In the genomic region with DNA sequence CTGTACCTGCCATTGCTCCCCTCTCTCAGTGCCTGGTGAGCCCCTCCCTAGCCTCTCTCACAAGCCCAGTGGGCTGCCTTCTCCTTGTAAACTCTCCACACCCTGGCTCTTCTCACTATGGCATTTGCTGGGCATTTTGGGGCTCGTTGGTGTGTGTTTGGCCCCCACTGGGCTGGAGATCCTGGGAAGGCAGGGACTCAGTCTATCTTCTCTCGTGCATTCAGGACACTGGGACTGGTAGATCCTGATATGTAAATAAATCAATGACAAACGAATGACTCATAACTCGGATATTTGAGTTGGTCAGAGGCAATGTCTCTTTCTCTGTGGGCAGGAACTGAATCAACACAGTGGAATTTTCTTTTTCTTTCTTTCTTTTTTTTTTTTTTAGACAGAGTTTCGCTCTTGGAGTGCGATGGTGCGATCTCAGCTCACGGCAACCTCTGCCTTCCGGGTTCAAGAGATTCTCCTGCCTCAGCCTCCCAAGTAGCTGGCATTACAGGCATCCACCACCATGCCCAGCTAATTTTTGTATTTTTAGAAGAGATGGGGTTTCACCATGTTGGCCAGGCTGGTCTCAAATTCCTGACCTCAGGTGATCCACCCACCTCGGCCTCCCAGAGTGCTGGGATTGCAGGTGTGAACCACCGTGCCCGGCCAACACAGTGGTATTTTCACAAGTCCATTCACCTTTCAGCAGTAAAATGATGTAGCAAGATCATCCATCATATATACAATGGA, we compare ENCODE assay signal across 10 cellular contexts.
DNase-seq lines count a peak whose midpoint lies in the region; ATAC-seq and TF ChIP-seq lines count a peak whose summit lies in the region.
"Had no signal": no experiment of that assay in that cellular context is flagged by ENCODE, and none has a peak within 500 bp of the region (broad histone marks: within the 10 kb centered on the region; RNA-seq: fewer than 3 reads in every experiment).

No MANE protein-coding gene starts in this region.

- H4K20me1 ChIP-seq in PC-3 (ENCODE audit: low read length), result no peaks in the 10 kb centered on the region

- peak overlapping the region; percentile 57 for H3K9ac ChIP-seq in PC-3 (ENCODE audit: low read length)

- no peaks in the 10 kb centered on the region for H3K79me2 ChIP-seq in PC-3 (ENCODE audit: low read length)

- H3K4me2 ChIP-seq in PC-3 (ENCODE audit: low read length), result peak overlapping the region; percentile 77

- no peaks in the 10 kb centered on the region for H3K9me2 ChIP-seq in PC-3 (replicated peaks; ENCODE audit: low read length)

- peak overlapping the region; percentile 43; the same call in 1 of the 2 replicates for H3K4me3 ChIP-seq in PC-3 (ENCODE audit: low read length)
- no peak overlapping the region for H3K4me3 ChIP-seq in naive thymus-derived CD4-positive, alpha-beta T cell (ENCODE audit: low read length)

- H3K4me1 Mint-ChIP-seq in Calu3 (ENCODE audit: low read depth, unreplicated experiment), result peaks cover 41% of the 10 kb centered on the region
- peaks cover 0 to 5% (median 4%) of the 10 kb centered on the region in 7 donors for H3K4me1 Mint-ChIP-seq in naive thymus-derived CD4-positive, alpha-beta T cell

- H3K27me3 ChIP-seq in PC-3 (ENCODE audit: low read length), result no peaks in the 10 kb centered on the region
- H3K27me3 ChIP-seq in naive thymus-derived CD4-positive, alpha-beta T cell (ENCODE audit: control insufficient read depth in 2 of 2, insufficient read depth in 2 of 2, low read length in 2 of 2), result no peaks in the 10 kb centered on the region

- peaks cover 17% of the 10 kb centered on the region for H3K4me1 ChIP-seq in PC-3 (ENCODE audit: insufficient read depth, low read length)
- H3K4me1 ChIP-seq in naive thymus-derived CD4-positive, alpha-beta T cell (ENCODE audit: control insufficient read depth in 2 of 2, insufficient read depth in 2 of 2, low read length in 2 of 2), result no peaks in the 10 kb centered on the region

- ATAC-seq in PC-3, result peak; percentile 92
- ATAC-seq in naive thymus-derived CD4-positive, alpha-beta T cell, result no peak

- intact Hi-C loops in Calu3 (cut with micrococcal nuclease; ENCODE audit: unreplicated experiment) (no loop called here), PC-3 (cut with micrococcal nuclease) (loop anchor here (1.0 to 10.0 kb wide), 2 partner anchors 35 to 392 kb away; no protein-coding TSS in a partner anchor)
- intact Hi-C loops in naive thymus-derived CD4-positive, alpha-beta T cell (cut with micrococcal nuclease), result no loop called here

- no peaks in the 10 kb centered on the region for H3K9me3 ChIP-seq in PC-3 (ENCODE audit: low read length)
- H3K9me3 ChIP-seq in naive thymus-derived CD4-positive, alpha-beta T cell (ENCODE audit: control insufficient read depth in 2 of 3, low read length in 3 of 3), result no peaks in the 10 kb centered on the region

- TF ChIP-seq CTCF in Calu3 (IDR thresholded peaks at IDR 0.05; ENCODE audit: unreplicated experiment), result no peak
- no peak for TF ChIP-seq CTCF in PC-3 (conservative IDR thresholded peaks at IDR 0.05; ENCODE audit: low read depth, low read length)

- POLR2A ChIA-PET in PC-3 (lab: Charles Lee; ENCODE audit: unreplicated experiment), result interaction anchor here (0.6 to 0.7 kb wide), 2 partner anchors 27 to 360 kb away, joined by 6 to 7 read pairs; no protein-coding TSS in a partner anchor
- POLR2A ChIA-PET in naive thymus-derived CD4-positive, alpha-beta T cell (lab: Charles Lee), result no interaction called here

- H3K36me3 Mint-ChIP-seq in Calu3 (ENCODE audit: insufficient read depth, unreplicated experiment), result peaks cover 12% of the 10 kb centered on the region
- no peaks in the 10 kb centered on the region for H3K36me3 Mint-ChIP-seq in naive thymus-derived CD4-positive, alpha-beta T cell

- peak overlapping the region; percentile 56; the same call in 1 of the 2 replicates for H2AFZ ChIP-seq in PC-3 (ENCODE audit: low read length)

- CTCF ChIA-PET in Calu3 (lab: Charles Lee), result no interaction called here
- CTCF ChIA-PET in PC-3 (lab: Charles Lee), result no interaction called here
- CTCF ChIA-PET in naive thymus-derived CD4-positive, alpha-beta T cell (lab: Charles Lee), result no interaction called here

- peak overlapping the region; percentile 24 for H3K4me3 Mint-ChIP-seq in Calu3 (ENCODE audit: low read depth, unreplicated experiment)
- no peak overlapping the region for H3K4me3 Mint-ChIP-seq in naive thymus-derived CD4-positive, alpha-beta T cell
- H3K4me3 Mint-ChIP-seq: nephron had no signal

- no peaks in the 10 kb centered on the region for H3K36me3 ChIP-seq in PC-3 (ENCODE audit: low read depth, low read length)
- no peaks in the 10 kb centered on the region for H3K36me3 ChIP-seq in naive thymus-derived CD4-positive, alpha-beta T cell (ENCODE audit: control insufficient read depth in 2 of 3, insufficient read depth in 3 of 3, low read length in 3 of 3)

- H3K27ac Mint-ChIP-seq in Calu3 (ENCODE audit: unreplicated experiment), result peak overlapping the region; percentile 89
- H3K27ac Mint-ChIP-seq in naive thymus-derived CD4-positive, alpha-beta T cell, result peak overlapping the region in 1 of 9 donors; percentile 9

- no peaks in the 10 kb centered on the region for H3F3A ChIP-seq in PC-3 (ENCODE audit: low read length, unreplicated experiment)

- BruUV-seq in Calu3 (replicated peaks; lab: Mats Ljungman, UMichigan) (no TSS peak), PC-3 (replicated peaks; lab: Mats Ljungman, UMichigan) (TSS peak; percentile 90)

- H3K9me3 Mint-ChIP-seq in Calu3 (ENCODE audit: low read depth, unreplicated experiment), result peaks cover 2% of the 10 kb centered on the region
- H3K9me3 Mint-ChIP-seq in naive thymus-derived CD4-positive, alpha-beta T cell, result no peaks in the 10 kb centered on the region
- H3K9me3 Mint-ChIP-seq: nephron had no signal

- DNase-seq in Calu3 (peak; percentile 14), PC-3 (peak; percentile 96), epithelial cell of prostate (ENCODE audit: low read depth, low spot score) (peak; percentile 76), non-pigmented ciliary epithelial cell (ENCODE audit: low read depth) (peak; percentile 88), NCI-H1092 (lab: John Stamatoyannopoulos, UW) (no peak)
- no peak for DNase-seq in activated naive CD4-positive, alpha-beta T cell (lab: John Stamatoyannopoulos, UW)
- no peak for DNase-seq in naive thymus-derived CD4-positive, alpha-beta T cell
- DNase-seq in effector CD4-positive, alpha-beta T cell, result no peak
- DNase-seq: NCI-H1105 treated with DMSO at 0.1 percent for 48 hours had no signal

- H3K27ac ChIP-seq in PC-3 (ENCODE audit: low read length) (peak overlapping the region; percentile 91), epithelial cell of prostate (peak overlapping the region; percentile 92)
- no peak overlapping the region for H3K27ac ChIP-seq in naive thymus-derived CD4-positive, alpha-beta T cell (ENCODE audit: low read depth, low read length)

- no peaks in the 10 kb centered on the region for H3K27me3 Mint-ChIP-seq in Calu3 (ENCODE audit: unreplicated experiment)
- H3K27me3 Mint-ChIP-seq in naive thymus-derived CD4-positive, alpha-beta T cell, result peaks cover 5 to 16% (median 11%) of the 10 kb centered on the region in 5 donors

Comparison
In these comparisons a context has a peak if more than half of its experiments do, and no peak if none do; other contexts are left out.
1. DNase-seq: peak in Calu3 (single experiment), PC-3 (single experiment), epithelial cell of prostate (single experiment) and non-pigmented ciliary epithelial cell (single experiment); none in activated naive CD4-positive, alpha-beta T cell (0 of 4), naive thymus-derived CD4-positive, alpha-beta T cell (0 of 9), effector CD4-positive, alpha-beta T cell (single experiment) and NCI-H1092 (single experiment).